Comparison of ENCODE assay signal across 8 cellular contexts in the genomic region with DNA sequence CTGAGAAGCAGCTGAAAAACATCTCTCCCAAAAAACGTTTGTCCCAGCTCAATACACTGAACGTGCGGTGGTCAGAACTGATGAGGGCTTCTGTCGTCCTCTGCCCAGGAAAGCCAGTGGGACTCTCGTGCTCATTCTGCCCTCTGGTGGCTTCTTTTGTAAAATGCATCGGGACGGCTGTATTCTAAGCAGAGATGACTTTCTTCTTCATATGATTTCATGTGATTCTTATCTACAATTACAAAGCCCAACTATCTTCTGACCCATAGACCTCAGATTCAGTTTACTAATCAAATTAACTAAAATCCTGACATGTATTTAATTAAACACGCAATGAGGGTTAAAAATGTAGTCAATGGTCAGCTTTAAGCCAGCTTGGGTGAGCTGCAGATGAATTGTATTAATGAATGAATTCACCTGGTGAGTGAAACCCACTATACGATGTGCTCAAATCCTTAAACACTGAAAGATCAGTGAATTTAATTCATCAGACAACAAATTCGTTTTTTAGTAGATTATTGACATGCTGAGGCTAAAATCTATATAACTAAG.
A peak's percentile ranks its signal among the peaks of the same experiment; 100 is the strongest.
DNase-seq lines count a peak whose midpoint lies in the region; ATAC-seq and TF ChIP-seq lines count a peak whose summit lies in the region.

No MANE protein-coding gene starts in this region.

- H3K9ac ChIP-seq in OCI-LY1 (ENCODE audit: low read length): no peak overlapping the region

- CTCF ChIA-PET in CD8-positive, alpha-beta memory T cell (lab: Charles Lee): interaction anchor here (0.6 to 3.2 kb wide), 10 partner anchors 9 to 1243 kb away, joined by 3 to 23 read pairs (median 3); no protein-coding TSS in a partner anchor

- POLR2A ChIA-PET in CD8-positive, alpha-beta memory T cell (lab: Charles Lee): no interaction called here

- H3K27ac ChIP-seq in CD8-positive, alpha-beta memory T cell (ENCODE audit: low read depth, low read length): no peak overlapping the region
- H3K27ac ChIP-seq in HL-60 (replicated peaks) (no peak overlapping the region), OCI-LY1 (ENCODE audit: low read depth, low read length, poor library complexity, severe bottlenecking) (no peak overlapping the region)

- H3K4me2 ChIP-seq in OCI-LY1 (ENCODE audit: low read length): no peak overlapping the region

- ATAC-seq in GM19397 (IDR thresholded peaks at IDR 0.05; ENCODE audit: unreplicated experiment) (peak; percentile 82), naive B cell (ENCODE audit: low read depth in 2 of 2) (no peak)

- H3K27ac Mint-ChIP-seq in CD8-positive, alpha-beta memory T cell: peak overlapping the region in 1 of 8 donors; percentile 56
- H3K27ac Mint-ChIP-seq in naive B cell: peak overlapping the region in 1 of 6 donors; percentile 65

- H3K36me3 Mint-ChIP-seq in CD8-positive, alpha-beta memory T cell: no peaks in the 10 kb centered on the region
- no peaks in the 10 kb centered on the region for H3K36me3 Mint-ChIP-seq in naive B cell

- peak overlapping the region; percentile 24 for H3K4me3 ChIP-seq in CD8-positive, alpha-beta memory T cell (ENCODE audit: low read length)
- H3K4me3 ChIP-seq in HL-60 (replicated peaks; ENCODE audit: insufficient read depth, low read length) (peak overlapping the region; percentile 7; the same call in 1 of the 2 replicates), OCI-LY1 (ENCODE audit: low read depth, low read length, poor library complexity, severe bottlenecking) (no peak overlapping the region)

- peak overlapping the region in 6 of 7 donors; percentile 42 to 78 (median 63) for H3K4me3 Mint-ChIP-seq in CD8-positive, alpha-beta memory T cell
- no peak overlapping the region for H3K4me3 Mint-ChIP-seq in naive B cell

- peaks cover 6 to 8% (median 6%) of the 10 kb centered on the region in 3 donors for H3K4me1 Mint-ChIP-seq in CD8-positive, alpha-beta memory T cell
- H3K4me1 Mint-ChIP-seq in naive B cell: peaks cover 0 to 4% (median 0%) of the 10 kb centered on the region in 3 donors

- no peaks in the 10 kb centered on the region for H3K9me2 ChIP-seq in OCI-LY1 (ENCODE audit: low read depth, low read length)

- DNase-seq in CD8-positive, alpha-beta memory T cell: peak; percentile 5 to 51 (median 18)
- DNase-seq in HL-60 (ENCODE audit: low read depth in 1 of 2, low spot score in 1 of 2) (peak; percentile 22 to 58), activated T-cell treated with anti-CD3 and anti-CD28 coated beads for 24 hours (ENCODE audit: low read depth) (peak; percentile 42), erythroblast (lab: John Stamatoyannopoulos, UW) (peak; percentile 33 to 61), naive B cell (peak; percentile 15), stromal cell of bone marrow (ENCODE audit: low read depth) (peak; percentile 42)

- no peaks in the 10 kb centered on the region for H3K4me1 ChIP-seq in CD8-positive, alpha-beta memory T cell (ENCODE audit: insufficient read depth, low read length)
- no peaks in the 10 kb centered on the region for H3K4me1 ChIP-seq in OCI-LY1 (ENCODE audit: insufficient read depth, low read length, severe bottlenecking)

- H3K27me3 Mint-ChIP-seq in CD8-positive, alpha-beta memory T cell: peaks cover 20 to 65% of the 10 kb centered on the region in 2 donors
- H3K27me3 Mint-ChIP-seq in naive B cell: peaks cover 28 to 76% (median 47%) of the 10 kb centered on the region in 3 donors

- H3K36me3 ChIP-seq in CD8-positive, alpha-beta memory T cell (ENCODE audit: insufficient read depth, low read length): no peaks in the 10 kb centered on the region
- no peaks in the 10 kb centered on the region for H3K36me3 ChIP-seq in OCI-LY1 (ENCODE audit: insufficient read depth, low read length)

- peak; percentile 74 for TF ChIP-seq CTCF in HL-60 (IDR thresholded peaks at IDR 0.05; ENCODE audit: insufficient read depth, low read length)
- peak; percentile 69 for TF ChIP-seq CTCF in OCI-LY1 (IDR thresholded peaks at IDR 0.05; ENCODE audit: low read length)

- no peaks in the 10 kb centered on the region for H3K9me3 ChIP-seq in CD8-positive, alpha-beta memory T cell (ENCODE audit: low read length)
- no peaks in the 10 kb centered on the region for H3K9me3 ChIP-seq in OCI-LY1 (ENCODE audit: low read length)

- no peaks in the 10 kb centered on the region for H3K9me3 Mint-ChIP-seq in CD8-positive, alpha-beta memory T cell
- H3K9me3 Mint-ChIP-seq in naive B cell: peaks cover 0 to 5% (median 4%) of the 10 kb centered on the region in 7 donors

- H3F3A ChIP-seq in OCI-LY1 (ENCODE audit: insufficient read depth, low read length): no peaks in the 10 kb centered on the region

- no peak overlapping the region for H2AFZ ChIP-seq in OCI-LY1 (ENCODE audit: low read length)

- H4K20me1 ChIP-seq in OCI-LY1 (ENCODE audit: insufficient read depth, low read length): no peaks in the 10 kb centered on the region

- TF ChIP-seq POLR2A in erythroblast (IDR thresholded peaks at IDR 0.05; ENCODE audit: low read length): no peak

- H3K27me3 ChIP-seq in CD8-positive, alpha-beta memory T cell (ENCODE audit: insufficient read depth, low read length, poor library complexity, severe bottlenecking): no peaks in the 10 kb centered on the region
- H3K27me3 ChIP-seq in HL-60 (ENCODE audit: insufficient read depth, poor library complexity, severe bottlenecking) (peaks cover 3% of the 10 kb centered on the region), OCI-LY1 (ENCODE audit: insufficient read depth, low read length) (no peaks in the 10 kb centered on the region)

- H3K79me2 ChIP-seq in OCI-LY1 (ENCODE audit: insufficient read depth, low read length): no peaks in the 10 kb centered on the region

Comparison
In these comparisons a context has a peak if more than half of its experiments do, and no peak if none do; other contexts are left out.
1. H3K4me3 Mint-ChIP-seq: peak in CD8-positive, alpha-beta memory T cell (6 of 7); none in naive B cell (0 of 8).
2. Peak in every context shown above with its lines, with median percentiles within 50 percentile points of each other: DNase-seq.